ENCODE assay signal across 19 cellular contexts in genomic region chr11:93080146-93080759, GRCh38.
DNase-seq lines count a peak whose midpoint lies in the region; ATAC-seq, FAIRE-seq and TF ChIP-seq lines count a peak whose summit lies in the region.
"Had no signal": no experiment of that assay in that cellular context is flagged by ENCODE, and none has a peak within 500 bp of the region (broad histone marks: within the 10 kb centered on the region; RNA-seq: fewer than 3 reads in every experiment).

No MANE protein-coding gene starts in this region.

- no peak overlapping the region for H3K23ac ChIP-seq in H1 (ENCODE audit: insufficient read length)

- peaks cover 0 to 16% (median 8%) of the 10 kb centered on the region in 4 experiments; a peak in 4 of 7 replicates for H3K4me1 ChIP-seq in H1 (replicated peaks in 1 of 4; ENCODE audit: control insufficient read depth in 3 of 4, insufficient read depth in 4 of 4, low read length in 3 of 4)

- H3K27ac Mint-ChIP-seq in stimulated activated memory B cell treated with anti-CD40 and anti-IgM and Interleukin-4, amounts not matched to agents 10 μg/mL and 1 μg/mL and 100 μg/mL, for 72 hours: no peak overlapping the region
- H3K27ac Mint-ChIP-seq: T-helper 1 cell treated with Interleukin-12 subunit alpha and Interleukin-12 subunit beta and Interleukin-4 antibody, amounts not matched to agents 30 μg/mL and 1 μg/mL, for 36 hours had no signal

- no peak for FAIRE-seq in H1 (lab: Jason Lieb, UNC)
- FAIRE-seq: K562 had no signal

- H2BK20ac ChIP-seq in H1 (ENCODE audit: low read length): peak overlapping the region; percentile 91; the same call in 1 of the 2 replicates

- no peak overlapping the region for H3K14ac ChIP-seq in H1 (ENCODE audit: insufficient read length)

- 0 out of 2 replicates have a peak overlapping the region, but pooled peaks have one; percentile 6 for H2BK15ac ChIP-seq in H1 (ENCODE audit: low read length)

- peak; percentile 7 for ATAC-seq in stimulated activated memory B cell treated with anti-CD40 and anti-IgM and Interleukin-4, amounts not matched to agents 10 μg/mL and 1 μg/mL and 100 μg/mL, for 72 hours
- no peak for ATAC-seq in HG02759 (IDR thresholded peaks at IDR 0.05; ENCODE audit: unreplicated experiment)
- ATAC-seq: K562, Panc1 had no signal

- no peak overlapping the region for H3K4me2 ChIP-seq in H1 (ENCODE audit: insufficient read depth in 1 of 2, low read depth in 2 of 2, low read length in 2 of 2)
- H3K4me2 ChIP-seq: BLaER1 treated with 17β-estradiol and CSF1 and Interleukin-3, amounts not matched to agents 10 nM and 100 nM had no signal

- peak overlapping the region; percentile 40 for H3K4ac ChIP-seq in H1 (replicated peaks; ENCODE audit: insufficient read length, low read depth, low read length)

- TF ChIP-seq POLR2A in H1 (IDR thresholded peaks at IDR 0.05; ENCODE audit: control extremely low read depth in 1 of 2, low read depth in 2 of 2, low read length in 2 of 2): no peak

- peak overlapping the region; percentile 72; the same call in 1 of the 2 replicates for H2BK12ac ChIP-seq in H1 (ENCODE audit: low read depth, low read length)

- peak overlapping the region; percentile 34 for H4K91ac ChIP-seq in H1 (replicated peaks; ENCODE audit: insufficient read length, low read length)

- no peak overlapping the region for H2AK5ac ChIP-seq in H1 (ENCODE audit: low read depth, low read length)

- H2AFZ ChIP-seq in H1 (ENCODE audit: low read length): no peak overlapping the region
- H2AFZ ChIP-seq: GM23248 had no signal

- no peak overlapping the region for H3K4me3 Mint-ChIP-seq in stimulated activated memory B cell treated with anti-CD40 and anti-IgM and Interleukin-4, amounts not matched to agents 10 μg/mL and 1 μg/mL and 100 μg/mL, for 72 hours
- H3K4me3 Mint-ChIP-seq: T-helper 1 cell treated with Interleukin-12 subunit alpha and Interleukin-12 subunit beta and Interleukin-4 antibody, amounts not matched to agents 30 μg/mL and 1 μg/mL, for 36 hours had no signal

- TF ChIP-seq RAD21 in H1 (IDR thresholded peaks at IDR 0.05 in 1 of 2, conservative IDR thresholded peaks at IDR 0.05 in 1 of 2; ENCODE audit: low read depth in 2 of 2, low read length in 2 of 2): no peak

- H3K27me3 ChIP-seq in H1 (replicated peaks in 1 of 4; ENCODE audit: control insufficient read depth in 3 of 4, extremely low read depth in 1 of 4, insufficient read depth in 3 of 4, low read length in 3 of 4): no peaks in the 10 kb centered on the region; a peak in 3 of 7 replicates
- H3K27me3 ChIP-seq: BLaER1 treated with 17β-estradiol and CSF1 and Interleukin-3, amounts not matched to agents 10 nM and 100 nM had no signal

- H3K9ac ChIP-seq in H1 (replicated peaks in 1 of 4; ENCODE audit: extremely low read depth in 1 of 4, low read depth in 3 of 4, low read length in 3 of 4): no peak overlapping the region; a peak in 1 of 7 replicates
- H3K9ac ChIP-seq: BLaER1 treated with 17β-estradiol and CSF1 and Interleukin-3, amounts not matched to agents 10 nM and 100 nM; GM23248 had no signal

- peak; percentile 24 for DNase-seq in NCI-H1436 (lab: John Stamatoyannopoulos, UW)
- no peak for DNase-seq in NCI-H1436 treated with DMSO at 0.1 percent for 48 hours (lab: John Stamatoyannopoulos, UW)
- peak; percentile 13 for DNase-seq in NCI-H2029 (lab: John Stamatoyannopoulos, UW)
- DNase-seq in H1 (ENCODE audit: low read depth in 1 of 2, low spot score in 2 of 2): no peak
- no peak for DNase-seq in RPMI8226
- no peak for DNase-seq in NCI-H146 (lab: John Stamatoyannopoulos, UW)
- DNase-seq: 8988T, DMS 273 treated with DMSO at 0.1 percent for 48 hours, GM23248, NCI-H1092, NCI-H1930, NCI-H526 treated with DMSO at 0.1 percent for 48 hours, Right ventricle myocardium superior had no signal

- CTCF ChIA-PET in H1 (lab: Charles Lee; ENCODE audit: partially characterized antibody): interaction anchor here (0.8 to 2.0 kb wide), 3 partner anchors 9 to 33 kb away, joined by 3 to 13 read pairs (median 5); no protein-coding TSS in a partner anchor

- H4K20me1 ChIP-seq in H1 (replicated peaks in 1 of 2; ENCODE audit: control insufficient read depth in 1 of 2, insufficient read depth in 2 of 2, low read length in 2 of 2): no peaks in the 10 kb centered on the region
- H4K20me1 ChIP-seq: BLaER1 treated with 17β-estradiol and CSF1 and Interleukin-3, amounts not matched to agents 10 nM and 100 nM had no signal

- no peak overlapping the region for H4K8ac ChIP-seq in H1 (ENCODE audit: extremely low read depth, insufficient read depth, low read length)

- no peaks in the 10 kb centered on the region for H3K9me3 Mint-ChIP-seq in stimulated activated memory B cell treated with anti-CD40 and anti-IgM and Interleukin-4, amounts not matched to agents 10 μg/mL and 1 μg/mL and 100 μg/mL, for 72 hours
- H3K9me3 Mint-ChIP-seq: T-helper 1 cell treated with Interleukin-12 subunit alpha and Interleukin-12 subunit beta and Interleukin-4 antibody, amounts not matched to agents 30 μg/mL and 1 μg/mL, for 36 hours had no signal

- H3K4me1 Mint-ChIP-seq in stimulated activated memory B cell treated with anti-CD40 and anti-IgM and Interleukin-4, amounts not matched to agents 10 μg/mL and 1 μg/mL and 100 μg/mL, for 72 hours: no peaks in the 10 kb centered on the region

- H3K79me2 ChIP-seq in H1 (ENCODE audit: control insufficient read depth in 1 of 2, insufficient read depth in 2 of 2, low read length in 2 of 2): no peaks in the 10 kb centered on the region

- peak overlapping the region; percentile 40 for H3K18ac ChIP-seq in H1 (ENCODE audit: extremely low read depth, low read length)

- H3K56ac ChIP-seq in H1 (replicated peaks; ENCODE audit: insufficient read length, low read depth, low read length): no peak overlapping the region

- no peak for TF ChIP-seq CTCF in H1 (IDR thresholded peaks at IDR 0.05; ENCODE audit: control extremely low read depth in 1 of 3, insufficient read depth in 1 of 3, low read depth in 1 of 3, low read length in 3 of 3)

- no peaks in the 10 kb centered on the region for H3K36me3 ChIP-seq in H1 (ENCODE audit: control insufficient read depth in 2 of 4, insufficient read depth in 4 of 4, low read length in 3 of 4)
- H3K36me3 ChIP-seq: BLaER1 treated with 17β-estradiol and CSF1 and Interleukin-3, amounts not matched to agents 10 nM and 100 nM had no signal

- POLR2A ChIA-PET in H1 (lab: Charles Lee; ENCODE audit: partially characterized antibody): no interaction called here

- H3K79me1 ChIP-seq in H1 (ENCODE audit: low read depth, low read length): no peaks in the 10 kb centered on the region

- H2BK5ac ChIP-seq in H1 (ENCODE audit: low read depth, low read length): peak overlapping the region; percentile 49; the same call in 1 of the 2 replicates

- no peaks in the 10 kb centered on the region for H3K36me3 Mint-ChIP-seq in stimulated activated memory B cell treated with anti-CD40 and anti-IgM and Interleukin-4, amounts not matched to agents 10 μg/mL and 1 μg/mL and 100 μg/mL, for 72 hours

- H4K5ac ChIP-seq in H1 (ENCODE audit: insufficient read length, low read depth, low read length): peak overlapping the region; percentile 28

- H3K9me3 ChIP-seq in H1 (ENCODE audit: insufficient read depth in 2 of 2, low read depth in 1 of 2, low read length in 1 of 2): no peaks in the 10 kb centered on the region
- H3K9me3 ChIP-seq: BLaER1 treated with 17β-estradiol and CSF1 and Interleukin-3, amounts not matched to agents 10 nM and 100 nM had no signal

- no peak for TF ChIP-seq EP300 in H1 (IDR thresholded peaks at IDR 0.05; ENCODE audit: borderline replicate concordance in 1 of 2, low read depth in 2 of 2, low read length in 2 of 2)

- H3K27me3 Mint-ChIP-seq in stimulated activated memory B cell treated with anti-CD40 and anti-IgM and Interleukin-4, amounts not matched to agents 10 μg/mL and 1 μg/mL and 100 μg/mL, for 72 hours: peaks cover 8% of the 10 kb centered on the region

- WGBS in H1 (ENCODE audit: extremely low coverage in 1 of 2, insufficient coverage in 1 of 2, insufficient read length in 1 of 2, insufficient replicate concordance in 2 of 2, low coverage in 1 of 2, low lambda C conversion rate in 2 of 2, missing lambda C conversion rate in 1 of 2), 2 experiments: 87% methylated on average over 6 of the region's 6 CpGs; no CpG with 5 or more reads in 1 of the 2 experiments

- no peaks in the 10 kb centered on the region for H3K23me2 ChIP-seq in H1 (ENCODE audit: low read depth, low read length)

- no peak overlapping the region for H3K27ac ChIP-seq in H1 (ENCODE audit: low read depth, low read length)
- H3K27ac ChIP-seq: BLaER1 treated with 17β-estradiol and CSF1 and Interleukin-3, amounts not matched to agents 10 nM and 100 nM; GM23248 had no signal

- peak overlapping the region; percentile 45 for H2BK120ac ChIP-seq in H1 (replicated peaks; ENCODE audit: low read depth, low read length)

- no peak overlapping the region for H3K4me3 ChIP-seq in H1 (ENCODE audit: extremely low read depth in 1 of 4, insufficient read depth in 2 of 4, low read depth in 3 of 4, low read length in 4 of 4)
- H3K4me3 ChIP-seq: BLaER1 treated with 17β-estradiol and CSF1 and Interleukin-3, amounts not matched to agents 10 nM and 100 nM; GM23248; K562 had no signal

TF ChIP-seq in H1, 55 proteins besides CTCF, POLR2A, EP300 and RAD21:
- no peak for TF ChIP-seq KDM5A (IDR thresholded peaks at IDR 0.05; ENCODE audit: low read length)
- TF ChIP-seq CBX5 (IDR thresholded peaks at IDR 0.05; ENCODE audit: low read depth, low read length): no peak
- no peak for TF ChIP-seq JUND (IDR thresholded peaks at IDR 0.05; ENCODE audit: low read length)
- TF ChIP-seq HDAC2 (IDR thresholded peaks at IDR 0.05; ENCODE audit: borderline replicate concordance in 1 of 2, low read depth in 2 of 2, low read length in 2 of 2): no peak
- no peak for TF ChIP-seq HDAC6 (IDR thresholded peaks at IDR 0.05; ENCODE audit: low read depth, low read length)
- TF ChIP-seq RNF2 (IDR thresholded peaks at IDR 0.05; ENCODE audit: borderline replicate concordance, low read depth, low read length, missing control alignments, poor library complexity, severe bottlenecking): no peak
- no peak for TF ChIP-seq SP2 (IDR thresholded peaks at IDR 0.05; ENCODE audit: low read length)
- no peak for TF ChIP-seq GTF2F1 (IDR thresholded peaks at IDR 0.05; ENCODE audit: borderline replicate concordance, low read depth, low read length)
- no peak for TF ChIP-seq KDM1A (IDR thresholded peaks at IDR 0.05; ENCODE audit: borderline replicate concordance, low read length)
- no peak for TF ChIP-seq BCL11A (IDR thresholded peaks at IDR 0.05; ENCODE audit: low read depth in 2 of 2, low read length in 2 of 2)
- no peak for TF ChIP-seq JUN (IDR thresholded peaks at IDR 0.05; ENCODE audit: low read depth, low read length)
- no peak for TF ChIP-seq EGR1 (IDR thresholded peaks at IDR 0.05; ENCODE audit: borderline replicate concordance, low read depth, low read length)
- no peak for TF ChIP-seq POU5F1 (IDR thresholded peaks at IDR 0.05; ENCODE audit: low read depth, low read length)
- TF ChIP-seq MAFK (IDR thresholded peaks at IDR 0.05; ENCODE audit: low read depth, low read length): no peak
TF ChIP-seq in H1: peak in this region for 0.

Comparison
In these comparisons a context has a peak if more than half of its experiments do, and no peak if none do; other contexts are left out.
1. DNase-seq: peak in NCI-H1436 (single experiment) and NCI-H2029 (single experiment); none in NCI-H1436 treated with DMSO at 0.1 percent for 48 hours (single experiment), H1 (0 of 2), RPMI8226 (single experiment) and NCI-H146 (single experiment).